Comparison of ENCODE assay signal across 28 cellular contexts in the genomic region with DNA sequence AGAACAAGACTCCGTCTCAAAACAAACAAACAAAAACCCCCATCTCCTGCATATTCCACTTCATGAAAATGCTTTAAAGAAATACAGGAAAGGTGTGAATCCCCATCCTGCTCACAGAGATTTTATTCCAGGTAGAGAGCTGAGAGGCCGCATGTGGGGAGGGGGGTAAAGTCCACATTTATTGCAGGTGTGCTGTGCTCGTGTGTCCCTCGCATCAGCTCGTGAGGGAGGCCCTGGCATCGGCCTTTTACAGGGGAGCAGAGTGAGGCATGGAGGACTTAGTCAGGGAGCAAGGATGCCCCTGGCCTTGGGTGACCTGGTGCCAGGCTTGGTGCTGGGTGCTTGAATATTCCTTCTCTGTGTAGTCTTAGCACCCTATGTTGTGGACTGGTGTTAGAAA.
"Had no signal": no experiment of that assay in that cellular context is flagged by ENCODE, and none has a peak within 500 bp of the region (broad histone marks: within the 10 kb centered on the region; RNA-seq: fewer than 3 reads in every experiment).

No MANE protein-coding gene starts in this region.

- H3K4me1 Mint-ChIP-seq: activated naive CD4-positive, alpha-beta T cell treated with anti-CD3 and anti-CD28 coated beads, Interleukin-2, amount 10 ng/mL, durations not matched to agents 7 days and 5 days; activated naive CD8-positive, alpha-beta T cell treated with anti-CD3 and anti-CD28 coated beads, Interleukin-2, amount 10 ng/mL, durations not matched to agents 7 days and 5 days; central memory CD8-positive, alpha-beta T cell had no signal

- H3K4me3 Mint-ChIP-seq: activated B cell treated with CpG ODN at 0.5 μM for 24 hours; activated CD8-positive, alpha-beta T cell treated with anti-CD3 and anti-CD28 coated beads for 36 hours; activated naive CD4-positive, alpha-beta T cell treated with anti-CD3 and anti-CD28 coated beads, Interleukin-2, amount 10 ng/mL, durations not matched to agents 7 days and 5 days; activated naive CD8-positive, alpha-beta T cell treated with anti-CD3 and anti-CD28 coated beads, Interleukin-2, amount 10 ng/mL, durations not matched to agents 7 days and 5 days; central memory CD8-positive, alpha-beta T cell; T-helper 17 cell; T-helper 2 cell treated with Interferon-gamma antibody and Interleukin-4, amounts not matched to agents 5 μg/mL and 100 μg/mL, for 36 hours had no signal

- FAIRE-seq: astrocyte, bronchial epithelial cell, endometrium, endothelial cell of umbilical vein had no signal

- H3K36me3 Mint-ChIP-seq: activated naive CD4-positive, alpha-beta T cell treated with anti-CD3 and anti-CD28 coated beads, Interleukin-2, amount 10 ng/mL, durations not matched to agents 7 days and 5 days; activated naive CD4-positive, alpha-beta T cell treated with anti-CD3 and anti-CD28 coated beads, Interleukin-2, amount 50 U/mL, for 72 hours; activated naive CD8-positive, alpha-beta T cell treated with anti-CD3 and anti-CD28 coated beads, Interleukin-2, amount 10 ng/mL, durations not matched to agents 7 days and 5 days had no signal

- H3K36me3 ChIP-seq: brain microvascular endothelial cell, esophagus squamous epithelium, WERI-Rb-1 had no signal

- H3K9me3 ChIP-seq: esophagus squamous epithelium had no signal

- DNase-seq: activated B cell treated with CpG ODN at 0.5 μM for 24 hours; activated CD4-positive, alpha-beta T cell treated with anti-CD3 and anti-CD28 coated beads for 48 hours; activated CD4-positive, alpha-beta T cell treated with anti-CD3 and anti-CD28 coated beads, Interleukin-2, amount 50 U/mL, for 1 hour; activated CD4-positive, alpha-beta T cell treated with anti-CD3 and anti-CD28 coated beads, Interleukin-2, amount 50 U/mL, for 48 hours; activated CD8-positive, alpha-beta memory T cell treated with anti-CD3 and anti-CD28 coated beads for 24 hours; activated CD8-positive, alpha-beta T cell treated with anti-CD3 and anti-CD28 coated beads for 36 hours; activated gamma-delta T cell; activated naive CD4-positive, alpha-beta T cell; activated naive CD4-positive, alpha-beta T cell treated with anti-CD3 and anti-CD28 coated beads, Interleukin-2, amount 10 ng/mL, durations not matched to agents 7 days and 5 days; activated naive CD8-positive, alpha-beta T cell treated with anti-CD3 and anti-CD28 coated beads, Interleukin-2, amount 10 ng/mL, durations not matched to agents 7 days and 5 days; activated T-cell treated with anti-CD3 and anti-CD28 coated beads, Interleukin-2, amount 50 U/mL, for 48 hours; brain microvascular endothelial cell; effector CD8-positive, alpha-beta T cell; esophagus squamous epithelium; foreskin melanocyte; T-helper 1 cell; T-helper 17 cell; T1000; WERI-Rb-1 had no signal

- H3K27ac ChIP-seq: brain microvascular endothelial cell, epithelial cell of prostate, esophagus squamous epithelium, WERI-Rb-1 had no signal

- H3K4me1 ChIP-seq: esophagus squamous epithelium had no signal

- ATAC-seq: activated CD4-positive, CD25-positive, alpha-beta regulatory T cell treated with anti-CD3 and anti-CD28 coated beads, Interleukin-2, amount 50 U/mL, for 24 hours; activated CD8-positive, alpha-beta T cell treated with anti-CD3 and anti-CD28 coated beads for 36 hours; activated naive CD4-positive, alpha-beta T cell treated with anti-CD3 and anti-CD28 coated beads, Interleukin-2, amount 50 U/mL, for 72 hours; T-helper 17 cell had no signal

- H3K9me3 Mint-ChIP-seq: activated B cell treated with CpG ODN at 0.5 μM for 24 hours; activated CD8-positive, alpha-beta T cell treated with anti-CD3 and anti-CD28 coated beads for 36 hours; activated naive CD4-positive, alpha-beta T cell treated with anti-CD3 and anti-CD28 coated beads, Interleukin-2, amount 10 ng/mL, durations not matched to agents 7 days and 5 days; activated naive CD4-positive, alpha-beta T cell treated with anti-CD3 and anti-CD28 coated beads, Interleukin-2, amount 50 U/mL, for 72 hours; activated naive CD8-positive, alpha-beta T cell treated with anti-CD3 and anti-CD28 coated beads, Interleukin-2, amount 10 ng/mL, durations not matched to agents 7 days and 5 days; central memory CD8-positive, alpha-beta T cell; T-helper 2 cell treated with Interferon-gamma antibody and Interleukin-4, amounts not matched to agents 5 μg/mL and 100 μg/mL, for 36 hours had no signal

- H3K27ac Mint-ChIP-seq: activated B cell treated with CpG ODN at 0.5 μM for 24 hours; activated CD8-positive, alpha-beta T cell treated with anti-CD3 and anti-CD28 coated beads for 36 hours; activated naive CD4-positive, alpha-beta T cell treated with anti-CD3 and anti-CD28 coated beads, Interleukin-2, amount 10 ng/mL, durations not matched to agents 7 days and 5 days; activated naive CD4-positive, alpha-beta T cell treated with anti-CD3 and anti-CD28 coated beads, Interleukin-2, amount 50 U/mL, for 72 hours; activated naive CD8-positive, alpha-beta T cell treated with anti-CD3 and anti-CD28 coated beads, Interleukin-2, amount 10 ng/mL, durations not matched to agents 7 days and 5 days; T-helper 17 cell; T-helper 2 cell treated with Interferon-gamma antibody and Interleukin-4, amounts not matched to agents 5 μg/mL and 100 μg/mL, for 36 hours had no signal

- H3K4me3 ChIP-seq: esophagus squamous epithelium had no signal

- H3K27me3 ChIP-seq: brain microvascular endothelial cell, esophagus squamous epithelium had no signal
